Comparison of ENCODE assay signal across 9 cellular contexts in the genomic region with DNA sequence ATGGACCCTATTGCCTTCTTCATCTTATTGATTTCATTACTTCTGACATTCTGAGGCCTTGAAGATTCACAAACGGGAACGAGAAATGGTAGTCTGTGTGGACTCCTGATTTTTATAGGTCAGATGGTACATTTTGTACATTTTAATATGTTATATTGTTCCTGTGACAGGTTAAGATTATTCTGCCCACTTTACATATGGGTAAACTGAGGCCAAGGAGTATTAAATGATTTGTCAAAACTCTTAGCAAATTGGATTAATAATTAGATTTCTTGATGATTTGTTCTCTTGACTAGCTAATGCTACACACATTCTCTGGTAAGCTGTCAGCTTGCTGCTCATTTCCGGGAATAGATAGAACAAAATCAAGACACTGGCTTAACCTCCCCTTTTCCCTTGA. TPM values are rescaled to one million over a fixed set of nuclear protein-coding genes. Genes with fewer than 3 reads are reported as not detected.
DNase-seq lines count a peak whose midpoint lies in the region; ATAC-seq lines count a peak whose summit lies in the region.
"Had no signal": no experiment of that assay in that cellular context is flagged by ENCODE, and none has a peak within 500 bp of the region (broad histone marks: within the 10 kb centered on the region; RNA-seq: fewer than 3 reads in every experiment).

No MANE protein-coding gene starts in this region.

- peaks cover 38% of the 10 kb centered on the region for H3K4me1 Mint-ChIP-seq in activated naive CD4-positive, alpha-beta T cell treated with anti-CD3 and anti-CD28 coated beads, Interleukin-2, amount 50 U/mL, for 24 hours
- H3K4me1 Mint-ChIP-seq in activated naive CD8-positive, alpha-beta T cell (ENCODE audit: low read depth): peaks cover 38% of the 10 kb centered on the region

- H3K27ac Mint-ChIP-seq in activated naive CD4-positive, alpha-beta T cell treated with anti-CD3 and anti-CD28 coated beads, Interleukin-2, amount 50 U/mL, for 24 hours: no peak overlapping the region
- H3K27ac Mint-ChIP-seq in activated naive CD4-positive, alpha-beta T cell treated with anti-CD3 and anti-CD28 coated beads, Interleukin-2, amount 50 U/mL, for 72 hours: peak overlapping the region in 1 of 2 donors; percentile 87
- H3K27ac Mint-ChIP-seq in activated naive CD8-positive, alpha-beta T cell: peak overlapping the region; percentile 93

- H3K9me3 ChIP-seq in mesodermal cell (ENCODE audit: control insufficient read depth, low read length) (no peaks in the 10 kb centered on the region), thymus (ENCODE audit: control insufficient read depth) (no peaks in the 10 kb centered on the region)

- no peaks in the 10 kb centered on the region for H3K27me3 ChIP-seq in thymus (ENCODE audit: control insufficient read depth, insufficient read depth)

- ATAC-seq in activated naive CD4-positive, alpha-beta T cell treated with anti-CD3 and anti-CD28 coated beads, Interleukin-2, amount 50 U/mL, for 72 hours: no peak

- peaks cover 14% of the 10 kb centered on the region for H3K4me1 ChIP-seq in mesodermal cell (ENCODE audit: control insufficient read depth, insufficient read depth, low read length, poor library complexity, severe bottlenecking)
- H3K4me1 ChIP-seq in thymus (ENCODE audit: control insufficient read depth, insufficient read depth, low read length): peaks cover 26% of the 10 kb centered on the region

- peak overlapping the region; percentile 86 for H3K4me3 Mint-ChIP-seq in activated naive CD4-positive, alpha-beta T cell treated with anti-CD3 and anti-CD28 coated beads, Interleukin-2, amount 50 U/mL, for 24 hours
- H3K4me3 Mint-ChIP-seq in activated naive CD8-positive, alpha-beta T cell: peak overlapping the region; percentile 93

- peaks cover 51% of the 10 kb centered on the region for H3K36me3 ChIP-seq in mesodermal cell (ENCODE audit: control insufficient read depth, insufficient read depth, low read length)
- peaks cover 22% of the 10 kb centered on the region for H3K36me3 ChIP-seq in thymus (ENCODE audit: control insufficient read depth, insufficient read depth)

- H3K27ac ChIP-seq in mesodermal cell (ENCODE audit: low read depth, low read length, severe bottlenecking) (no peak overlapping the region), thymus (ENCODE audit: low read depth) (peak overlapping the region; percentile 43)

- H3K4me3 ChIP-seq in mesodermal cell (ENCODE audit: extremely low read depth, insufficient read depth, low read length, poor library complexity, severe bottlenecking) (peak overlapping the region; percentile 88), thymus (ENCODE audit: low read length) (peak overlapping the region; percentile 75)

- peaks cover 6% of the 10 kb centered on the region for H3K36me3 Mint-ChIP-seq in activated naive CD4-positive, alpha-beta T cell treated with anti-CD3 and anti-CD28 coated beads, Interleukin-2, amount 50 U/mL, for 24 hours
- H3K36me3 Mint-ChIP-seq in activated naive CD4-positive, alpha-beta T cell treated with anti-CD3 and anti-CD28 coated beads, Interleukin-2, amount 50 U/mL, for 72 hours: peaks cover 7 to 9% of the 10 kb centered on the region in 2 donors
- no peaks in the 10 kb centered on the region for H3K36me3 Mint-ChIP-seq in activated naive CD8-positive, alpha-beta T cell

- WGBS in mesodermal cell (ENCODE audit: insufficient coverage in 2 of 2), 2 experiments: 80% methylated on average over 1 of the region's 3 CpGs; no CpG with 5 or more reads in 1 of the 2 experiments
- WGBS in thymus: 94% methylated on average over 3 of the region's 3 CpGs

- H3K27me3 Mint-ChIP-seq in activated naive CD4-positive, alpha-beta T cell treated with anti-CD3 and anti-CD28 coated beads, Interleukin-2, amount 50 U/mL, for 24 hours: no peaks in the 10 kb centered on the region
- H3K27me3 Mint-ChIP-seq in activated naive CD8-positive, alpha-beta T cell: no peaks in the 10 kb centered on the region

- no peak for DNase-seq in activated naive CD4-positive, alpha-beta T cell treated with anti-CD3 and anti-CD28 coated beads, Interleukin-2, amount 50 U/mL, for 72 hours (ENCODE audit: low spot score in 2 of 2)
- DNase-seq in DMS79 (lab: John Stamatoyannopoulos, UW) (no peak), OCI-M1 (lab: John Stamatoyannopoulos, UW) (no peak)
- no peak for DNase-seq in stimulated activated CD4-positive, alpha-beta T cell treated with anti-CD3 and anti-CD28 coated beads, Interleukin-1b, Interleukin-23, amount 100 ng/mL, for 48 hours
- DNase-seq: NCI-H1694 had no signal

- no peaks in the 10 kb centered on the region for H3K9me3 Mint-ChIP-seq in activated naive CD4-positive, alpha-beta T cell treated with anti-CD3 and anti-CD28 coated beads, Interleukin-2, amount 50 U/mL, for 24 hours
- H3K9me3 Mint-ChIP-seq in activated naive CD4-positive, alpha-beta T cell treated with anti-CD3 and anti-CD28 coated beads, Interleukin-2, amount 50 U/mL, for 72 hours: no peaks in the 10 kb centered on the region
- no peaks in the 10 kb centered on the region for H3K9me3 Mint-ChIP-seq in activated naive CD8-positive, alpha-beta T cell (ENCODE audit: low read depth)

RNA-seq across cellular contexts. Expression of gene FAM53C, which starts 1.9 kb away (rescaled TPM):
- total RNA-seq in activated naive CD4-positive, alpha-beta T cell treated with anti-CD3 and anti-CD28 coated beads, Interleukin-2, amount 50 U/mL, for 72 hours: 10 to 100 TPM; 31.7 to 48.4 TPM
- polyA plus RNA-seq in mesodermal cell (2013, experiment 1 of 2): 38.9 TPM
- 33.8 TPM for polyA plus RNA-seq in mesodermal cell (2013, experiment 2 of 2)
- 16.7 TPM for polyA plus RNA-seq in thymus

RNA-seq across cellular contexts. Expression of gene CDC25C, which starts 8.4 kb away (rescaled TPM):
- total RNA-seq in activated naive CD4-positive, alpha-beta T cell treated with anti-CD3 and anti-CD28 coated beads, Interleukin-2, amount 50 U/mL, for 72 hours: 10 to 100 TPM; 19.1 to 30.5 TPM
- 27.9 TPM for polyA plus RNA-seq in mesodermal cell (2013, experiment 1 of 2)
- polyA plus RNA-seq in mesodermal cell (2013, experiment 2 of 2): 29.4 TPM
- polyA plus RNA-seq in thymus: 1.9 TPM

RNA-seq across cellular contexts. Expression of gene KDM3B, which starts 12.5 kb away (rescaled TPM):
- 10 to 100 TPM; 40.5 to 54.6 TPM for total RNA-seq in activated naive CD4-positive, alpha-beta T cell treated with anti-CD3 and anti-CD28 coated beads, Interleukin-2, amount 50 U/mL, for 72 hours
- 70.9 TPM for polyA plus RNA-seq in mesodermal cell (2013, experiment 1 of 2)
- 70.2 TPM for polyA plus RNA-seq in mesodermal cell (2013, experiment 2 of 2)
- 40.0 TPM for polyA plus RNA-seq in thymus
